In genomic region chr11:65227879-65228278, GRCh38 we compare ENCODE assay signal across 35 cellular contexts. TPM values are rescaled to one million over a fixed set of nuclear protein-coding genes. Genes with fewer than 3 reads are reported as not detected.
"Had no signal": no experiment of that assay in that cellular context is flagged by ENCODE, and none has a peak within 500 bp of the region (broad histone marks: within the 10 kb centered on the region; RNA-seq: fewer than 3 reads in every experiment).

No MANE protein-coding gene starts in this region.

- DNase-seq: naive thymus-derived CD4-positive, alpha-beta T cell; natural killer cell; occipital lobe; ovary; psoas muscle; right cardiac atrium; spleen; stimulated activated CD4-positive, alpha-beta T cell treated with anti-CD3 and anti-CD28 coated beads, Interleukin-12 subunit alpha, Interleukin-12 subunit beta, amount 100 ng/mL, for 4 hours; stimulated activated CD4-positive, alpha-beta T cell treated with anti-CD3 and anti-CD28 coated beads, Interleukin-1b, Interleukin-23, amount 100 ng/mL, for 48 hours; stimulated activated CD4-positive, alpha-beta T cell treated with anti-CD3 and anti-CD28 coated beads, Interleukin-4, amount 100 ng/mL, for 24 hours; stimulated activated naive B cell treated with anti-CD40 and anti-IgM and Interleukin-4, amounts not matched to agents 10 μg/mL and 1 μg/mL and 100 μg/mL, for 72 hours; stimulated activated naive CD4-positive, alpha-beta T cell treated with Interleukin-2 at 50 U/mL for 16 hours; stomach; thyroid gland; trophoblast cell; upper lobe of left lung had no signal

- H3K27ac Mint-ChIP-seq: naive thymus-derived CD4-positive, alpha-beta T cell; natural killer cell; nephron; neural progenitor cell; progenitor cell of endocrine pancreas; stimulated activated effector memory CD8-positive, alpha-beta T cell treated with anti-CD3 and anti-CD28 coated beads, Interleukin-12 subunit alpha, Interleukin-12 subunit beta, amount 100 ng/mL, for 72 hours; stimulated activated naive B cell treated with anti-CD40 and anti-IgM and Interleukin-4, amounts not matched to agents 10 μg/mL and 1 μg/mL and 100 μg/mL, for 72 hours; stimulated activated naive CD8-positive, alpha-beta T cell treated with anti-CD3 and anti-CD28 coated beads, Interleukin-15, Interleukin-2, amounts not matched to agents 100 ng/mL and 50 ng/mL, for 24 hours had no signal

- H3K79me2 ChIP-seq: parathyroid adenoma had no signal

- H3K9ac ChIP-seq: neural progenitor cell, parathyroid adenoma had no signal

- H3K36me3 Mint-ChIP-seq: natural killer cell; neural progenitor cell; stimulated activated effector memory CD8-positive, alpha-beta T cell treated with anti-CD3 and anti-CD28 coated beads, Interleukin-12 subunit alpha, Interleukin-12 subunit beta, amount 100 ng/mL, for 72 hours; stimulated activated naive B cell treated with anti-CD40 and anti-IgM and Interleukin-4, amounts not matched to agents 10 μg/mL and 1 μg/mL and 100 μg/mL, for 72 hours had no signal

- H3K9me3 Mint-ChIP-seq: natural killer cell; neural progenitor cell; stimulated activated effector memory CD8-positive, alpha-beta T cell treated with anti-CD3 and anti-CD28 coated beads, Interleukin-12 subunit alpha, Interleukin-12 subunit beta, amount 100 ng/mL, for 72 hours; stimulated activated naive B cell treated with anti-CD40 and anti-IgM and Interleukin-4, amounts not matched to agents 10 μg/mL and 1 μg/mL and 100 μg/mL, for 72 hours; stimulated activated naive CD8-positive, alpha-beta T cell treated with anti-CD3 and anti-CD28 coated beads, Interleukin-15, Interleukin-2, amounts not matched to agents 100 ng/mL and 50 ng/mL, for 24 hours had no signal

- H3K27me3 ChIP-seq: ovary, stomach, thyroid gland, tibial nerve, upper lobe of left lung, vagina had no signal

- ATAC-seq: naive thymus-derived CD4-positive, alpha-beta T cell; natural killer cell; psoas muscle; right cardiac atrium; sciatic nerve; stimulated activated effector memory CD8-positive, alpha-beta T cell treated with anti-CD3 and anti-CD28 coated beads, Interleukin-12 subunit alpha, Interleukin-12 subunit beta, amount 100 ng/mL, for 72 hours; stimulated activated naive B cell treated with anti-CD40 and anti-IgM and Interleukin-4, amounts not matched to agents 10 μg/mL and 1 μg/mL and 100 μg/mL, for 72 hours had no signal

- H3K9me3 ChIP-seq: ovary, psoas muscle, stomach, thoracic aorta, thyroid gland, tibial nerve, upper lobe of left lung, vagina had no signal

- H3K4me3 ChIP-seq: neural progenitor cell, ovary, psoas muscle, skin epidermis, smooth muscle cell, spleen, stomach, thoracic aorta, thyroid gland, tibial nerve, upper lobe of left lung, vagina had no signal

- FAIRE-seq: urothelium cell line had no signal

- H3K4me1 Mint-ChIP-seq: natural killer cell had no signal

- H3K36me3 ChIP-seq: neural progenitor cell, ovary, spleen, stomach, thoracic aorta, thyroid gland, upper lobe of left lung, vagina had no signal

- H3K4me3 Mint-ChIP-seq: naive thymus-derived CD4-positive, alpha-beta T cell; natural killer cell; nephron; neural progenitor cell; stimulated activated effector memory CD8-positive, alpha-beta T cell treated with anti-CD3 and anti-CD28 coated beads, Interleukin-12 subunit alpha, Interleukin-12 subunit beta, amount 100 ng/mL, for 72 hours; stimulated activated naive B cell treated with anti-CD40 and anti-IgM and Interleukin-4, amounts not matched to agents 10 μg/mL and 1 μg/mL and 100 μg/mL, for 72 hours; stimulated activated naive CD8-positive, alpha-beta T cell treated with anti-CD3 and anti-CD28 coated beads, Interleukin-15, Interleukin-2, amounts not matched to agents 100 ng/mL and 50 ng/mL, for 24 hours had no signal

- H2AFZ ChIP-seq: neural progenitor cell, parathyroid adenoma had no signal

- H3K27ac ChIP-seq: neural progenitor cell, ovary, parathyroid adenoma, psoas muscle, skin epidermis, spleen, stomach, thoracic aorta, thyroid gland, tibial nerve, upper lobe of left lung, vagina had no signal

- H3K4me2 ChIP-seq: neural progenitor cell, smooth muscle cell had no signal

RNA-seq across cellular contexts. Expression of gene SPDYC, which starts 57.8 kb away (rescaled TPM):
- total RNA-seq: naive thymus-derived CD4-positive, alpha-beta T cell; natural killer cell; occipital lobe; osteoblast; ovary; progenitor cell of endocrine pancreas; psoas muscle; renal cortical epithelial cell; right cardiac atrium; sciatic nerve; smooth muscle cell; spleen; stomach; subcutaneous adipose tissue; temporal lobe; thoracic aorta; thyroid gland; tibial nerve; upper lobe of left lung; ureter; vagina had no signal
- polyA plus RNA-seq: naive thymus-derived CD4-positive, alpha-beta T cell; neural cell; psoas muscle; right cardiac atrium; smooth muscle cell; stomach had no signal
